ENCODE assay signal across 8 cellular contexts in genomic region chr19:18282021-18282787, GRCh38. TPM values are rescaled to one million over a fixed set of nuclear protein-coding genes. Genes with fewer than 3 reads are reported as not detected.
DNase-seq lines count a peak whose midpoint lies in the region; ATAC-seq and TF ChIP-seq lines count a peak whose summit lies in the region.

No MANE protein-coding gene starts in this region.

- H3K9me3 ChIP-seq in Panc1 (ENCODE audit: control insufficient read depth, insufficient read depth, low read depth, low read length): no peaks in the 10 kb centered on the region

- peaks cover 8% of the 10 kb centered on the region for H3K36me3 Mint-ChIP-seq in mesothelial cell of epicardium
- H3K36me3 Mint-ChIP-seq in type B pancreatic cell: peaks cover 8% of the 10 kb centered on the region

- H3K27me3 ChIP-seq in Panc1 (ENCODE audit: control insufficient read depth, insufficient read depth, low read length): no peaks in the 10 kb centered on the region

- intact Hi-C loops in Panc1 (cut with micrococcal nuclease; ENCODE audit: unreplicated experiment): no loop called here

- DNase-seq in CD1c-positive myeloid dendritic cell (ENCODE audit: extremely low spot score) (peak; percentile 62), Panc1 (ENCODE audit: low read depth, low spot score) (no peak), coronary artery (ENCODE audit: low spot score) (no peak), mesothelial cell of epicardium (ENCODE audit: low spot score in 2 of 2, unreplicated experiment in 2 of 2) (no peak), type B pancreatic cell (ENCODE audit: extremely low spot score, unreplicated experiment) (no peak), medulla oblongata (ENCODE audit: extremely low spot score) (no peak), occipital lobe (lab: John Stamatoyannopoulos, UW) (no peak)

- H3K4me1 ChIP-seq in Panc1 (ENCODE audit: control insufficient read depth, insufficient read depth, low read length): peaks cover 18% of the 10 kb centered on the region

- peak overlapping the region; percentile 41 to 63 for H3K4me3 ChIP-seq in Panc1 (ENCODE audit: low read depth in 2 of 2, low read length in 2 of 2)
- peak overlapping the region; percentile 93 for H3K4me3 ChIP-seq in coronary artery

- H3K27me3 Mint-ChIP-seq in mesothelial cell of epicardium (ENCODE audit: low read depth) (no peaks in the 10 kb centered on the region), type B pancreatic cell (peaks cover 6% of the 10 kb centered on the region)

- peaks cover 44% of the 10 kb centered on the region for H3K4me1 Mint-ChIP-seq in mesothelial cell of epicardium
- H3K4me1 Mint-ChIP-seq in type B pancreatic cell (ENCODE audit: unreplicated experiment): peaks cover 37% of the 10 kb centered on the region

- CTCF ChIA-PET in Panc1 (lab: Charles Lee): interaction anchor here (0.7 to 0.8 kb wide), 2 partner anchors 19 to 40 kb away, joined by 3 to 5 read pairs; partner anchors contain the start of gene LSM4

- TF ChIP-seq CTCF in Panc1 (IDR thresholded peaks at IDR 0.05) (no peak), coronary artery (IDR thresholded peaks at IDR 0.05) (no peak), mesothelial cell of epicardium (IDR thresholded peaks at IDR 0.05; ENCODE audit: unreplicated experiment) (no peak), type B pancreatic cell (conservative IDR thresholded peaks at IDR 0.05) (peak; percentile 43)

- H3K4me3 Mint-ChIP-seq in mesothelial cell of epicardium (peak overlapping the region; percentile 69), type B pancreatic cell (peak overlapping the region; percentile 84)

- H3K27ac ChIP-seq in Panc1 (ENCODE audit: low read length) (peak overlapping the region; percentile 93), coronary artery (peak overlapping the region; percentile 96 to 97)

- peak overlapping the region; percentile 99 for H3K27ac Mint-ChIP-seq in mesothelial cell of epicardium
- peak overlapping the region; percentile 96 for H3K27ac Mint-ChIP-seq in type B pancreatic cell

- in situ Hi-C loops in Panc1 (cut with HindIII; ENCODE audit: low pct_unique_long_range_greater_than_20kb, low sequenced_read_pairs): no loop called here

- ATAC-seq in GM21360 (IDR thresholded peaks at IDR 0.05; ENCODE audit: unreplicated experiment): peak; percentile 14
- peak; percentile 59 for ATAC-seq in Panc1

- no peaks in the 10 kb centered on the region; the same call in 1 of the 2 replicates for H3K36me3 ChIP-seq in Panc1 (ENCODE audit: control insufficient read depth, insufficient read depth, low read length)

- POLR2A ChIA-PET in Panc1 (lab: Charles Lee): interaction anchor here (0.5 to 3.5 kb wide), 8 partner anchors 10 to 172 kb away, joined by 3 to 22 read pairs (median 4); partner anchors contain the start of gene LSM4

- BruUV-seq in Panc1 (replicated peaks; lab: Mats Ljungman, UMichigan): TSS peak; percentile 96

- no peaks in the 10 kb centered on the region for H3K9me3 Mint-ChIP-seq in mesothelial cell of epicardium
- H3K9me3 Mint-ChIP-seq in type B pancreatic cell: no peaks in the 10 kb centered on the region

RNA-seq across cellular contexts. Expression of gene JUND, which starts 0.8 kb away (rescaled TPM):
- total RNA-seq in Panc1 (2021; ENCODE audit: unreplicated experiment) (130 TPM), mesothelial cell of epicardium (274 to 284 TPM (median 276 TPM) in 3 replicates), type B pancreatic cell (ENCODE audit: low replicate concordance) (126 and 232 TPM in 2 replicates), occipital lobe (70.7 TPM)
- 179 TPM for polyA plus RNA-seq in Panc1 (2012; ENCODE audit: insufficient read length)

RNA-seq across cellular contexts. Expression of gene IQCN, which starts 8.0 kb away (rescaled TPM):
- total RNA-seq in Panc1 (2021; ENCODE audit: unreplicated experiment): 2.5 TPM
- 2.2 TPM for polyA plus RNA-seq in Panc1 (2012; ENCODE audit: insufficient read length)
- 14.8 to 17.1 TPM (median 16.8 TPM) in 3 replicates for total RNA-seq in mesothelial cell of epicardium
- total RNA-seq in type B pancreatic cell (ENCODE audit: low replicate concordance): 7.8 and 10.2 TPM in 2 replicates
- 0.47 TPM for total RNA-seq in occipital lobe

RNA-seq across cellular contexts. Expression of gene LSM4, which starts 40.7 kb away (rescaled TPM):
- 209 TPM for total RNA-seq in Panc1 (2021; ENCODE audit: unreplicated experiment)
- polyA plus RNA-seq in Panc1 (2012; ENCODE audit: insufficient read length): 226 TPM
- 112 to 119 TPM (median 114 TPM) in 3 replicates for total RNA-seq in mesothelial cell of epicardium
- 196 and 223 TPM in 2 replicates for total RNA-seq in type B pancreatic cell (ENCODE audit: low replicate concordance)
- 72.2 TPM for total RNA-seq in occipital lobe

RNA-seq across cellular contexts. Expression of gene PDE4C, which starts 56.0 kb away (rescaled TPM):
- 0.98 TPM for total RNA-seq in Panc1 (2021; ENCODE audit: unreplicated experiment)
- 1.6 TPM for polyA plus RNA-seq in Panc1 (2012; ENCODE audit: insufficient read length)
- 0.70 to 1.4 TPM (median 0.93 TPM) in 3 replicates for total RNA-seq in mesothelial cell of epicardium
- total RNA-seq in type B pancreatic cell (ENCODE audit: low replicate concordance): 0.33 and 0.89 TPM in 2 replicates
- 0.47 TPM for total RNA-seq in occipital lobe

RNA-seq across cellular contexts. Expression of gene PGPEP1, which starts 58.2 kb away (rescaled TPM):
- 36.3 TPM for total RNA-seq in Panc1 (2021; ENCODE audit: unreplicated experiment)
- polyA plus RNA-seq in Panc1 (2012; ENCODE audit: insufficient read length): 24.0 TPM
- 22.6 to 24.3 TPM (median 23.2 TPM) in 3 replicates for total RNA-seq in mesothelial cell of epicardium
- 28.8 and 46.7 TPM in 2 replicates for total RNA-seq in type B pancreatic cell (ENCODE audit: low replicate concordance)
- total RNA-seq in occipital lobe: 14.2 TPM
